Comparison of ENCODE assay signal across 1 cellular context in genomic region chr1:214991691-214992315, GRCh38.
TF ChIP-seq lines count a peak whose summit lies in the region.

No MANE protein-coding gene starts in this region.

TF ChIP-seq in IMR-90, 13 proteins besides CTCF, POLR2A, EP300 and RAD21 (continued from another document):
- TF ChIP-seq NFE2L2 (IDR thresholded peaks at IDR 0.05; ENCODE audit: low read depth, low read length) (no peak), MAFK (IDR thresholded peaks at IDR 0.05; ENCODE audit: low read depth, low read length) (no peak)
